ENCODE assay signal across 12 cellular contexts in the genomic region with DNA sequence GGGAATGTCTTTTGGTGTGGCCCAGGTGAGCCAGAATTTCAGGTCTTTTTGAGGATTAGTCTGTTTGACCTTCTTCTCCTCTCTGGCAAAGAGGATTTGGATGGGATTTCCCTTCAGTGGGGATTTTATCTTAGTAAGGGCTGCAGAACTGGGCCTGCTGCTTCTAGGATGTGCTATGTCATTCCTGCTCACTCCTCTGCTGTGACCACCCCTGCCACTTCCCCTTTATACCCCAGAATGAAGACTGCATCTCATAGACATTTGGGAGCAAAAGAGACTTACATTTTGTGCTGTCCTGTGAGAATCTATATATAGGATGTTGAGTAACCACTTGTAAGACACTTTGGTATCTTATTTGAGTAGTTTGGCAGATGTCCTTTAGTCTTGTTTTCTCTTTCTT.
DNase-seq lines count a peak whose midpoint lies in the region; ATAC-seq and TF ChIP-seq lines count a peak whose summit lies in the region.
"Had no signal": no experiment of that assay in that cellular context is flagged by ENCODE, and none has a peak within 500 bp of the region (broad histone marks: within the 10 kb centered on the region; RNA-seq: fewer than 3 reads in every experiment).

No MANE protein-coding gene starts in this region.

- H3K4me2 ChIP-seq in Karpas-422 (ENCODE audit: low read depth, low read length, poor library complexity, severe bottlenecking): no peak overlapping the region

- H2AFZ ChIP-seq in Karpas-422 (ENCODE audit: low read length): no peak overlapping the region

- H3K9me3 ChIP-seq in Karpas-422 (ENCODE audit: low read length): no peaks in the 10 kb centered on the region
- H3K9me3 ChIP-seq: uterus had no signal

- DNase-seq in NOMO-1 (lab: John Stamatoyannopoulos, UW; ENCODE audit: unreplicated experiment in 2 of 2) (peak; percentile 61 to 89), dorsolateral prefrontal cortex (no peak), NCI-H2081 (lab: John Stamatoyannopoulos, UW) (no peak), Karpas-422 (no peak)
- no peak for DNase-seq in stimulated activated effector memory CD8-positive, alpha-beta T cell treated with anti-CD3 and anti-CD28 coated beads, Interleukin-12 subunit alpha, Interleukin-12 subunit beta, amount 100 ng/mL, for 72 hours (ENCODE audit: low spot score in 2 of 2)
- DNase-seq: activated CD4-positive, alpha-beta T cell treated with anti-CD3 and anti-CD28 coated beads, Interleukin-2, amount 50 U/mL, for 48 hours; amniotic stem cell; NCI-H1694; uterus had no signal

- H3K4me3 ChIP-seq in dorsolateral prefrontal cortex: no peak overlapping the region
- H3K4me3 ChIP-seq in Karpas-422 (ENCODE audit: low read length): no peak overlapping the region
- H3K4me3 ChIP-seq: uterus had no signal

- no peak for TF ChIP-seq CTCF in dorsolateral prefrontal cortex (IDR thresholded peaks at IDR 0.05 in 54 of 56, conservative IDR thresholded peaks at IDR 0.05 in 2 of 56; ENCODE audit: low read depth in 1 of 56, partially characterized antibody in 56 of 56)

- no peaks in the 10 kb centered on the region for H3K36me3 Mint-ChIP-seq in stimulated activated effector memory CD8-positive, alpha-beta T cell treated with anti-CD3 and anti-CD28 coated beads, Interleukin-12 subunit alpha, Interleukin-12 subunit beta, amount 100 ng/mL, for 72 hours

- peak overlapping the region in 35 of 59 donors; percentile 4 to 82 (median 62) for H3K27ac ChIP-seq in dorsolateral prefrontal cortex
- H3K27ac ChIP-seq in Karpas-422 (ENCODE audit: low read length): no peak overlapping the region

- H3K4me1 Mint-ChIP-seq in stimulated activated effector memory CD8-positive, alpha-beta T cell treated with anti-CD3 and anti-CD28 coated beads, Interleukin-12 subunit alpha, Interleukin-12 subunit beta, amount 100 ng/mL, for 72 hours: peaks cover 74% of the 10 kb centered on the region

- H3K9me3 Mint-ChIP-seq in stimulated activated effector memory CD8-positive, alpha-beta T cell treated with anti-CD3 and anti-CD28 coated beads, Interleukin-12 subunit alpha, Interleukin-12 subunit beta, amount 100 ng/mL, for 72 hours: no peaks in the 10 kb centered on the region

- H3K27ac Mint-ChIP-seq in stimulated activated effector memory CD8-positive, alpha-beta T cell treated with anti-CD3 and anti-CD28 coated beads, Interleukin-12 subunit alpha, Interleukin-12 subunit beta, amount 100 ng/mL, for 72 hours: peak overlapping the region; percentile 61
- H3K27ac Mint-ChIP-seq: progenitor cell of endocrine pancreas had no signal

- H3K9ac ChIP-seq in Karpas-422 (ENCODE audit: low read length): no peak overlapping the region

- no peaks in the 10 kb centered on the region for H3K4me1 ChIP-seq in Karpas-422 (ENCODE audit: low read length)

- H3K4me3 Mint-ChIP-seq in stimulated activated effector memory CD8-positive, alpha-beta T cell treated with anti-CD3 and anti-CD28 coated beads, Interleukin-12 subunit alpha, Interleukin-12 subunit beta, amount 100 ng/mL, for 72 hours: no peak overlapping the region

- no peaks in the 10 kb centered on the region for H3K36me3 ChIP-seq in Karpas-422 (ENCODE audit: insufficient read depth, low read length)
- H3K36me3 ChIP-seq: uterus had no signal

- no peaks in the 10 kb centered on the region for H3K79me2 ChIP-seq in Karpas-422 (ENCODE audit: low read length)

- ATAC-seq in GM19438 (IDR thresholded peaks at IDR 0.05; ENCODE audit: low read depth, unreplicated experiment): peak; percentile 31
- ATAC-seq in stimulated activated effector memory CD8-positive, alpha-beta T cell treated with anti-CD3 and anti-CD28 coated beads, Interleukin-12 subunit alpha, Interleukin-12 subunit beta, amount 100 ng/mL, for 72 hours: no peak
- no peak for ATAC-seq in HG02610 (IDR thresholded peaks at IDR 0.05; ENCODE audit: unreplicated experiment)

- H3K27me3 ChIP-seq in dorsolateral prefrontal cortex (no peaks in the 10 kb centered on the region), Karpas-422 (ENCODE audit: low read length) (no peaks in the 10 kb centered on the region)
- H3K27me3 ChIP-seq: uterus had no signal

- H3K9me2 ChIP-seq in Karpas-422 (replicated peaks; ENCODE audit: insufficient read depth, low read length): no peaks in the 10 kb centered on the region

- H4K20me1 ChIP-seq in Karpas-422 (ENCODE audit: insufficient read depth, low read depth, low read length): peaks cover 13% of the 10 kb centered on the region

- intact Hi-C loops in dorsolateral prefrontal cortex (cut with DNase I): no loop called here

Comparison
In these comparisons a context has a peak if more than half of its experiments do, and no peak if none do; other contexts are left out.
1. DNase-seq: peak in NOMO-1 (2 of 2); none in dorsolateral prefrontal cortex (0 of 10), stimulated activated effector memory CD8-positive, alpha-beta T cell treated with anti-CD3 and anti-CD28 coated beads, Interleukin-12 subunit alpha, Interleukin-12 subunit beta, amount 100 ng/mL, for 72 hours (0 of 2), NCI-H2081 (0 of 2) and Karpas-422 (single experiment).